8 cellular contexts compared by ENCODE assay signal in genomic region chr2:62198237-62198633, GRCh38. TPM values are rescaled to one million over a fixed set of nuclear protein-coding genes. Genes with fewer than 3 reads are reported as not detected.
A peak's percentile ranks its signal among the peaks of the same experiment; 100 is the strongest.
DNase-seq lines count a peak whose midpoint lies in the region; ATAC-seq and TF ChIP-seq lines count a peak whose summit lies in the region.

No MANE protein-coding gene starts in this region.

- no peak for TF ChIP-seq RAD21 in SK-N-SH (IDR thresholded peaks at IDR 0.05; ENCODE audit: low read length)

- TF ChIP-seq CTCF in SK-N-SH (IDR thresholded peaks at IDR 0.05) = no peak

- peak overlapping the region; percentile 92 for H3K4me3 Mint-ChIP-seq in T-helper 2 cell treated with Interferon-gamma antibody and Interleukin-4, amounts not matched to agents 5 μg/mL and 100 μg/mL, for 36 hours

- peak overlapping the region; percentile 82 for H3K27ac Mint-ChIP-seq in T-helper 2 cell treated with Interferon-gamma antibody and Interleukin-4, amounts not matched to agents 5 μg/mL and 100 μg/mL, for 36 hours

- peaks cover 19% of the 10 kb centered on the region for H4K20me1 ChIP-seq in SK-N-SH (ENCODE audit: insufficient read depth)

- no peaks in the 10 kb centered on the region for H3F3A ChIP-seq in SK-N-SH (replicated peaks; ENCODE audit: insufficient read depth)

- H3K27ac ChIP-seq in SK-N-SH (ENCODE audit: low read depth in 2 of 2, low read length in 1 of 2) (no peak overlapping the region), right cardiac atrium (ENCODE audit: low read length) (no peak overlapping the region), subcutaneous abdominal adipose tissue (ENCODE audit: low read depth, low read length) (peak overlapping the region; percentile 54)

- H3K27me3 ChIP-seq in SK-N-SH (ENCODE audit: insufficient read depth) (no peaks in the 10 kb centered on the region), right cardiac atrium (ENCODE audit: control insufficient read depth, insufficient read depth) (no peaks in the 10 kb centered on the region), subcutaneous abdominal adipose tissue (ENCODE audit: control insufficient read depth in 5 of 5, insufficient read depth in 4 of 5, low read length in 5 of 5) (no peaks in the 10 kb centered on the region)

- 93% methylated on average over 1 of the region's 1 CpG for WGBS in SK-N-SH (ENCODE audit: low lambda C conversion rate)
- 34% methylated on average over 1 of the region's 1 CpG for WGBS in right cardiac atrium

- intact Hi-C loops in right cardiac atrium (cut with DNase I) = loop anchor here in 3 of 4 donors (5.0 to 10.0 kb wide), 6 partner anchors 94 to 283 kb away; no protein-coding TSS in a partner anchor

- peak overlapping the region; percentile 94 for H3K4me2 ChIP-seq in SK-N-SH

- POLR2A ChIA-PET in SK-N-SH (lab: Yijun Ruan, JAX) = no interaction called here

- H3K9me2 ChIP-seq in SK-N-SH = no peaks in the 10 kb centered on the region

- CTCF ChIA-PET in SK-N-SH (lab: Yijun Ruan, JAX) = interaction anchor here (1.4 to 2.2 kb wide), 6 partner anchors 25 to 213 kb away, joined by 3 to 6 read pairs (median 4); no protein-coding TSS in a partner anchor

- H3K9me3 ChIP-seq in SK-N-SH = no peaks in the 10 kb centered on the region
- no peaks in the 10 kb centered on the region for H3K9me3 ChIP-seq in right cardiac atrium (ENCODE audit: control insufficient read depth, low read length)
- no peaks in the 10 kb centered on the region for H3K9me3 ChIP-seq in subcutaneous abdominal adipose tissue (ENCODE audit: control insufficient read depth in 5 of 5, low read length in 5 of 5)

- H2AFZ ChIP-seq in SK-N-SH (ENCODE audit: low read depth) = no peak overlapping the region

- H3K79me2 ChIP-seq in SK-N-SH (ENCODE audit: insufficient read depth) = peaks cover 63% of the 10 kb centered on the region

- H3K4me1 ChIP-seq in SK-N-SH (ENCODE audit: control insufficient read depth in 1 of 2, insufficient read depth in 2 of 2, low read depth in 1 of 2, low read length in 1 of 2) = peaks cover 3 to 20% of the 10 kb centered on the region in 2 experiments; a peak in 2 of 4 replicates
- H3K4me1 ChIP-seq in right cardiac atrium (ENCODE audit: control insufficient read depth, insufficient read depth, low read length) = peaks cover 7% of the 10 kb centered on the region
- peaks cover 0 to 55% (median 50%) of the 10 kb centered on the region in 5 donors for H3K4me1 ChIP-seq in subcutaneous abdominal adipose tissue (ENCODE audit: control insufficient read depth in 5 of 5, insufficient read depth in 5 of 5, low read length in 5 of 5)

- no peaks in the 10 kb centered on the region for H3K27me3 Mint-ChIP-seq in T-helper 2 cell treated with Interferon-gamma antibody and Interleukin-4, amounts not matched to agents 5 μg/mL and 100 μg/mL, for 36 hours (ENCODE audit: low read depth)

- peaks cover 50% of the 10 kb centered on the region for H3K4me1 Mint-ChIP-seq in T-helper 2 cell treated with Interferon-gamma antibody and Interleukin-4, amounts not matched to agents 5 μg/mL and 100 μg/mL, for 36 hours (ENCODE audit: low read depth)

- DNase-seq in SK-N-SH (no peak), right cardiac atrium (no peak), H4 (ENCODE audit: low spot score) (no peak), NCI-H82 (lab: John Stamatoyannopoulos, UW) (no peak), SHP77 treated with DMSO at 0.1 percent for 48 hours (lab: John Stamatoyannopoulos, UW) (no peak)
- DNase-seq in T-helper 2 cell treated with Interferon-gamma antibody and Interleukin-4, amounts not matched to agents 5 μg/mL and 100 μg/mL, for 36 hours (ENCODE audit: low spot score) = no peak

- peaks cover 10% of the 10 kb centered on the region for H3K36me3 Mint-ChIP-seq in T-helper 2 cell treated with Interferon-gamma antibody and Interleukin-4, amounts not matched to agents 5 μg/mL and 100 μg/mL, for 36 hours (ENCODE audit: low read depth)

- H3K9ac ChIP-seq in SK-N-SH (no peak overlapping the region), subcutaneous abdominal adipose tissue (ENCODE audit: low read length in 5 of 5) (peak overlapping the region in 4 of 5 donors; percentile 71 to 83 (median 76))

- H3K36me3 ChIP-seq in SK-N-SH (replicated peaks in 1 of 2; ENCODE audit: control insufficient read depth in 1 of 2, insufficient read depth in 2 of 2, low read length in 1 of 2) (no peaks in the 10 kb centered on the region), subcutaneous abdominal adipose tissue (ENCODE audit: control insufficient read depth in 5 of 5, insufficient read depth in 5 of 5, low read length in 5 of 5) (no peaks in the 10 kb centered on the region)

- H3K4me3 ChIP-seq in SK-N-SH (ENCODE audit: low read depth in 2 of 2, low read length in 1 of 2) (peak overlapping the region; percentile 70 to 98; a peak in 3 of 4 replicates), right cardiac atrium (ENCODE audit: low read length) (peak overlapping the region; percentile 95), subcutaneous abdominal adipose tissue (ENCODE audit: low read depth in 1 of 5, low read length in 5 of 5) (peak overlapping the region in 4 of 5 donors; percentile 48 to 94 (median 86))

- ATAC-seq in SK-N-SH treated with all-trans-retinoic acid at 6 μM for 48 hours (no peak), right cardiac atrium (no peak)

- H3K9me3 Mint-ChIP-seq in T-helper 2 cell treated with Interferon-gamma antibody and Interleukin-4, amounts not matched to agents 5 μg/mL and 100 μg/mL, for 36 hours = no peaks in the 10 kb centered on the region

- no peak for TF ChIP-seq EP300 in SK-N-SH (IDR thresholded peaks at IDR 0.05; ENCODE audit: borderline replicate concordance in 1 of 2, low read depth in 1 of 2, low read length in 1 of 2)

TF ChIP-seq in SK-N-SH, 30 proteins besides CTCF, POLR2A, EP300 and RAD21 (continues in another document):
- TF ChIP-seq MXI1 (IDR thresholded peaks at IDR 0.05; ENCODE audit: low read depth, low read length) (no peak), FOXJ3 (CRISPR knock-in tag; IDR thresholded peaks at IDR 0.05) (no peak), GABPA (IDR thresholded peaks at IDR 0.05; ENCODE audit: low read depth) (no peak), TEAD4 (IDR thresholded peaks at IDR 0.05; ENCODE audit: borderline replicate concordance, insufficient read depth) (no peak), PBX3 (IDR thresholded peaks at IDR 0.05) (no peak), JUND (IDR thresholded peaks at IDR 0.05) (no peak), TAF1 (IDR thresholded peaks at IDR 0.05; ENCODE audit: borderline replicate concordance, low read depth, low read length) (no peak), FOXM1 (IDR thresholded peaks at IDR 0.05; ENCODE audit: low read depth) (no peak), SIN3A (IDR thresholded peaks at IDR 0.05; ENCODE audit: borderline replicate concordance, low read depth, low read length) (no peak)

TF ChIP-seq in SK-N-SH treated with all-trans-retinoic acid at 6 μM for 48 hours, 23 proteins besides CTCF, POLR2A, EP300 and RAD21 (continues in another document):
- TF ChIP-seq PATZ1 (CRISPR knock-in tag; IDR thresholded peaks at IDR 0.05; ENCODE audit: borderline replicate concordance) = no peak
- no peak for TF ChIP-seq GLIS3 (CRISPR knock-in tag; IDR thresholded peaks at IDR 0.05)
- TF ChIP-seq CSDC2 (CRISPR knock-in tag; IDR thresholded peaks at IDR 0.05) = no peak
- TF ChIP-seq ESRRG (CRISPR knock-in tag; IDR thresholded peaks at IDR 0.05) = no peak
- no peak for TF ChIP-seq ARNTL (CRISPR knock-in tag; IDR thresholded peaks at IDR 0.05; ENCODE audit: borderline replicate concordance, low read depth)
- no peak for TF ChIP-seq ZNF565 (CRISPR knock-in tag; conservative IDR thresholded peaks at IDR 0.05; ENCODE audit: low read depth)
- no peak for TF ChIP-seq OSR1 (CRISPR knock-in tag; IDR thresholded peaks at IDR 0.05)
- no peak for TF ChIP-seq PPARA (CRISPR knock-in tag; IDR thresholded peaks at IDR 0.05; ENCODE audit: borderline replicate concordance)
- TF ChIP-seq TSHZ2 (CRISPR knock-in tag; IDR thresholded peaks at IDR 0.05) = no peak

RNA-seq across cellular contexts. Expression of gene B3GNT2, which starts 2.3 kb away (rescaled TPM):
- 6.3 and 8.4 TPM in 2 replicates for polyA plus RNA-seq in SK-N-SH (2012; rRNA removed)
- polyA plus RNA-seq in SK-N-SH (2012; cell fraction: cytosol; rRNA removed) = 8.4 and 9.0 TPM in 2 replicates
- polyA plus RNA-seq in SK-N-SH (2012; cell fraction: nucleus; rRNA removed) = 2.8 and 4.7 TPM in 2 replicates
- 10 to 100 TPM; 14.5 to 17.4 (median 17.0) TPM for total RNA-seq in right cardiac atrium
- 14.1 TPM for polyA plus RNA-seq in right cardiac atrium
- 18.7 and 21.9 TPM in 2 replicates for total RNA-seq in H4 (2014; rRNA removed; shearing (Covaris generic))
